8 cellular contexts compared by ENCODE assay signal in genomic region chr19:36114763-36115452, GRCh38. TPM values are rescaled to one million over a fixed set of nuclear protein-coding genes. Genes with fewer than 3 reads are reported as not detected.
DNase-seq lines count a peak whose midpoint lies in the region; ATAC-seq, FAIRE-seq and TF ChIP-seq lines count a peak whose summit lies in the region.

Gene POLR2I (minus strand): TSS chr19:36114875. CDS start chr19:36114856, 19 bp downstream.

- H3K27ac ChIP-seq in astrocyte (ENCODE audit: low read depth, low read length) (peak within 1 kb of the TSS; percentile 58), right cardiac atrium (ENCODE audit: low read length) (peak within 1 kb of the TSS; percentile 85), vagina (peak within 1 kb of the TSS; percentile 87)

- peak; percentile 63 for FAIRE-seq in astrocyte (lab: Jason Lieb, UNC)

- H3K9me3 ChIP-seq in astrocyte (ENCODE audit: insufficient read depth, low read depth, low read length) (no peaks in the 10 kb centered on the region), right cardiac atrium (ENCODE audit: control insufficient read depth, low read length) (no peaks in the 10 kb centered on the region), vagina (no peaks in the 10 kb centered on the region)

- peak within 1 kb of the TSS; percentile 81 for H3K9ac ChIP-seq in astrocyte (ENCODE audit: low read length)

- H3K4me3 ChIP-seq in astrocyte (ENCODE audit: insufficient read depth, low read depth, low read length) (peak within 1 kb of the TSS; percentile 68), right cardiac atrium (ENCODE audit: low read length) (peak within 1 kb of the TSS; percentile 69), vagina (peak within 1 kb of the TSS; percentile 91 to 93)

- under 1% methylated on average over 59 of the region's 59 CpGs for WGBS in right cardiac atrium

- H3K27me3 ChIP-seq in astrocyte (ENCODE audit: insufficient read depth, low read length) (no peaks in the 10 kb centered on the region), right cardiac atrium (ENCODE audit: control insufficient read depth, insufficient read depth) (no peaks in the 10 kb centered on the region), vagina (no peaks in the 10 kb centered on the region)

- H3K79me2 ChIP-seq in astrocyte (ENCODE audit: insufficient read depth, low read length): peaks cover 34% of the 10 kb centered on the region

- H4K20me1 ChIP-seq in astrocyte (ENCODE audit: insufficient read depth, low read length): peaks cover 27% of the 10 kb centered on the region

- no peaks in the 10 kb centered on the region for H3K27me3 Mint-ChIP-seq in astrocyte (ENCODE audit: low read depth, unreplicated experiment)

- peak; percentile 83 for ATAC-seq in GM18505 (IDR thresholded peaks at IDR 0.05; ENCODE audit: unreplicated experiment)
- peak; percentile 74 for ATAC-seq in HG02973 (IDR thresholded peaks at IDR 0.05; ENCODE audit: unreplicated experiment)
- peak; percentile 96 to 97 for ATAC-seq in right cardiac atrium

- TF ChIP-seq CTCF in astrocyte (IDR thresholded peaks at IDR 0.05; ENCODE audit: insufficient read depth, low read depth, low read length) (no peak), vagina (IDR thresholded peaks at IDR 0.05) (no peak)

- H3K4me2 ChIP-seq in astrocyte (ENCODE audit: low read length): peak within 1 kb of the TSS; percentile 88

- DNase-seq in NCI-H2029 (lab: John Stamatoyannopoulos, UW) (peak; percentile 99), T-helper 22 cell (ENCODE audit: low read depth) (peak; percentile 100), astrocyte (ENCODE audit: low read depth) (peak; percentile 100), right cardiac atrium (peak; percentile 99 to 100 (median 99)), putamen (ENCODE audit: low spot score) (peak; percentile 100), vagina (ENCODE audit: extremely low spot score in 2 of 2) (peak; percentile 99 to 100)

- H3K36me3 Mint-ChIP-seq in astrocyte (ENCODE audit: low read depth, unreplicated experiment): peaks cover 19% of the 10 kb centered on the region

- H3K4me3 Mint-ChIP-seq in astrocyte (ENCODE audit: unreplicated experiment): peak within 1 kb of the TSS; percentile 99

- H2AFZ ChIP-seq in astrocyte (ENCODE audit: low read depth, low read length): peak within 1 kb of the TSS; percentile 83

- peak; percentile 63 for TF ChIP-seq POLR2A in GM18505 (IDR thresholded peaks at IDR 0.05; ENCODE audit: borderline replicate concordance, extremely low read depth, insufficient read depth, insufficient read length)
- TF ChIP-seq POLR2A in vagina (IDR thresholded peaks at IDR 0.05): no peak

- intact Hi-C loops in right cardiac atrium (cut with DNase I) (loop anchor here in 2 of 4 donors (5.0 to 10.0 kb wide), 3 partner anchors 50 to 120 kb away; partner anchors contain the start of gene SDHAF1 (in 1 of the 2)), vagina (cut with DNase I) (loop anchor here (10.0 kb wide), 1 partner anchor 60 kb away; the partner anchor contains the start of genes THAP8 and WDR62)

- peak within 1 kb of the TSS; percentile 91 for H3K27ac Mint-ChIP-seq in astrocyte (ENCODE audit: unreplicated experiment)

- H3K9me3 Mint-ChIP-seq in astrocyte (ENCODE audit: unreplicated experiment): no peaks in the 10 kb centered on the region

- H3K36me3 ChIP-seq in astrocyte (ENCODE audit: insufficient read depth, low read length) (peaks cover 7% of the 10 kb centered on the region), vagina (peaks cover 0 to 37% of the 10 kb centered on the region in 2 donors)

- peaks cover 9% of the 10 kb centered on the region for H3K4me1 Mint-ChIP-seq in astrocyte (ENCODE audit: low read depth, unreplicated experiment)

- H3K4me1 ChIP-seq in astrocyte (ENCODE audit: insufficient read depth, low read length) (peaks cover 12% of the 10 kb centered on the region), right cardiac atrium (ENCODE audit: control insufficient read depth, insufficient read depth, low read length) (no peaks in the 10 kb centered on the region), vagina (peaks cover 34% of the 10 kb centered on the region)

RNA-seq across cellular contexts. Expression of gene POLR2I, which starts in this region (rescaled TPM):
- total RNA-seq in astrocyte (57.4 and 65.1 TPM in 2 replicates), right cardiac atrium (100 to 1,000 TPM in 3 of 4 donors, 10 to 100 TPM in 1; 96.6 to 140 (median 122) TPM), vagina (108 TPM)
- 121 TPM for polyA plus RNA-seq in right cardiac atrium

Comparison
In these comparisons a context has a peak if more than half of its experiments do, and no peak if none do; other contexts are left out.
1. Peak in every context shown above with its lines: DNase-seq, ATAC-seq, H3K4me3 ChIP-seq and H3K27ac ChIP-seq.